Comparison of ENCODE assay signal across 9 cellular contexts in the genomic region with DNA sequence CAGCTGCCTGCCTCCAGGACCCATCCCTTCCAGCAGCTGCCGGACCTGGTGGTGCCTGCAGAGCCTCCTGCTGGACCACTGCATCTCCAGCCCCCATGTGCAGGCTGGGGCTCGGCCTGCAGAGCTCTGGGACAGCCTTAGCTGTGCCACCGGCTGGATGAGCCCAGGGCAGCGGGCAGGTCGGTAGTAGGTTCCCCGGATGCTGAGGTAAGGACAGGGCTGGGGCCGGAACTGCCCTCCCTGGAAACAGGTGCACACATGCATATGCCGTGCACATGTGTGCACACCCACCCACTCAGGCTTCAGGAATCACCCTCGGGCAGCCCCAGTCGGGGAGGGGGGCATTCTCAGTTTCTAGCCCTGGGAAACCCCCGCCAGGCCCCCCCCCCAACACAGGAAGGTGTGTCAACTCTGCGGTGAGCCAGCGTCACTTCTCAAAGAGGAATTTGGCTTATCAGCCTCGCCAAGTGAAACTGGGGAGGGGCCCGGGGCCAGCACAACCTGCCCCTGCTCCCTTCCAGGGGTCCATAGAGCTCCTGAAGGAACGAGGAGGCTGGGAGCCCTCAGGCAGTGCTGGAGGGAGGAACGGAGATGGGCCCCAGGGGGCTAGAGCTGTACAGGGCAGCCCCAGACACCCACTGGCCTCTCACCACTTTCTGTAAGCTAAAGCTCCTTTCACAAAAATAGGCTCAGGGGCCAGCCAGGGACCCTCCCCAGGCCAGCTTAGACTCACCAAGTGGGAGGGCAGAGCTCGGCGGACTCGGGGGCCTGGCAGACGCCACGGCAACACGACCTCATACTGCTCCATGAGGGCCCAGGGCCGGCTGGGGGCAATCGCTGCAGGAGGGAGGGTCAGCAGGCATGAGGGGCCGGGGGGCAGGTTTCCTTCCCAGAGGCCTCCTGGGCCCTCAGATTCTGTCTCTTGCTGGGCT. TPM values are rescaled to one million over a fixed set of nuclear protein-coding genes. Genes with fewer than 3 reads are reported as not detected.
DNase-seq lines count a peak whose midpoint lies in the region; ATAC-seq lines count a peak whose summit lies in the region.
"Had no signal": no experiment of that assay in that cellular context is flagged by ENCODE, and none has a peak within 500 bp of the region (broad histone marks: within the 10 kb centered on the region; RNA-seq: fewer than 3 reads in every experiment).

No MANE protein-coding gene starts in this region.

- H3K9me3 Mint-ChIP-seq in activated T-cell treated with anti-CD3 and anti-CD28 coated beads, Interleukin-2, amount 50 U/mL, for 72 hours = no peaks in the 10 kb centered on the region
- no peaks in the 10 kb centered on the region for H3K9me3 Mint-ChIP-seq in naive thymus-derived CD8-positive, alpha-beta T cell

- H3K36me3 Mint-ChIP-seq in activated T-cell treated with anti-CD3 and anti-CD28 coated beads, Interleukin-2, amount 50 U/mL, for 72 hours (ENCODE audit: insufficient read depth in 2 of 2) = peaks cover 0 to 4% of the 10 kb centered on the region in 2 donors
- peaks cover 0 to 3% (median 0%) of the 10 kb centered on the region in 3 donors for H3K36me3 Mint-ChIP-seq in naive thymus-derived CD8-positive, alpha-beta T cell

- H3K27ac Mint-ChIP-seq in activated T-cell treated with anti-CD3 and anti-CD28 coated beads, Interleukin-2, amount 50 U/mL, for 72 hours = peak overlapping the region; percentile 82
- peak overlapping the region; percentile 60 to 95 (median 90) for H3K27ac Mint-ChIP-seq in naive thymus-derived CD8-positive, alpha-beta T cell

- peak overlapping the region; percentile 93 to 94 for H3K4me3 Mint-ChIP-seq in activated T-cell treated with anti-CD3 and anti-CD28 coated beads, Interleukin-2, amount 50 U/mL, for 72 hours
- peak overlapping the region; percentile 79 to 88 (median 85) for H3K4me3 Mint-ChIP-seq in naive thymus-derived CD8-positive, alpha-beta T cell

- intact Hi-C loops in sciatic nerve (cut with DNase I) = no loop called here

- ATAC-seq in GM18499 (IDR thresholded peaks at IDR 0.05; ENCODE audit: insufficient read depth, unreplicated experiment) (peak; percentile 39), HG02588 (IDR thresholded peaks at IDR 0.05; ENCODE audit: unreplicated experiment) (peak; percentile 48), sciatic nerve (no peak)
- peak; percentile 65 to 71 for ATAC-seq in activated T-cell treated with anti-CD3 and anti-CD28 coated beads, Interleukin-2, amount 50 U/mL, for 72 hours (replicated peaks in 1 of 2)
- ATAC-seq in naive thymus-derived CD8-positive, alpha-beta T cell = peak; percentile 65 to 73
- ATAC-seq: pancreas had no signal

- POLR2A ChIA-PET in naive thymus-derived CD8-positive, alpha-beta T cell (lab: Charles Lee) = interaction anchor here (0.6 to 5.3 kb wide), 5 partner anchors 11 to 175 kb away, joined by 3 to 39 read pairs (median 6); no protein-coding TSS in a partner anchor

- DNase-seq in NOMO-1 treated with dmso at 0.1 percent for 144 hours (lab: John Stamatoyannopoulos, UW; ENCODE audit: unreplicated experiment) = peak; percentile 22
- peak; percentile 79 to 80 for DNase-seq in activated T-cell treated with anti-CD3 and anti-CD28 coated beads, Interleukin-2, amount 50 U/mL, for 72 hours
- peak; percentile 61 to 89 (median 72) for DNase-seq in naive thymus-derived CD8-positive, alpha-beta T cell
- DNase-seq in sciatic nerve (ENCODE audit: low spot score) = no peak
- DNase-seq in DMS79 (lab: John Stamatoyannopoulos, UW) = no peak
- no peak for DNase-seq in NCI-H69 (lab: John Stamatoyannopoulos, UW)

- H3K27me3 Mint-ChIP-seq in activated T-cell treated with anti-CD3 and anti-CD28 coated beads, Interleukin-2, amount 50 U/mL, for 72 hours (ENCODE audit: low read depth) = no peaks in the 10 kb centered on the region
- no peaks in the 10 kb centered on the region for H3K27me3 Mint-ChIP-seq in naive thymus-derived CD8-positive, alpha-beta T cell

- peaks cover 22% of the 10 kb centered on the region for H3K4me1 Mint-ChIP-seq in activated T-cell treated with anti-CD3 and anti-CD28 coated beads, Interleukin-2, amount 50 U/mL, for 72 hours (ENCODE audit: low read depth)
- peaks cover 4 to 42% (median 34%) of the 10 kb centered on the region in 4 donors for H3K4me1 Mint-ChIP-seq in naive thymus-derived CD8-positive, alpha-beta T cell

RNA-seq across cellular contexts. Expression of a gene that starts 1.7 kb away (rescaled TPM):
- 100 to 1,000 TPM; 156 to 218 TPM for total RNA-seq in activated T-cell treated with anti-CD3 and anti-CD28 coated beads, Interleukin-2, amount 50 U/mL, for 72 hours
- 1 to 10 TPM; 8.5 to 9.4 TPM for total RNA-seq in naive thymus-derived CD8-positive, alpha-beta T cell
- 10 to 100 TPM in 1 of 3 donors, 1 to 10 TPM in 2; 7.8 to 28.4 (median 9.5) TPM for polyA plus RNA-seq in naive thymus-derived CD8-positive, alpha-beta T cell
- total RNA-seq in sciatic nerve = 20.7 TPM

RNA-seq across cellular contexts. Expression of a gene that starts 33.7 kb away (rescaled TPM):
- 10 to 100 TPM; 50.9 to 51.2 TPM for total RNA-seq in activated T-cell treated with anti-CD3 and anti-CD28 coated beads, Interleukin-2, amount 50 U/mL, for 72 hours
- 10 to 100 TPM; 61.4 to 72.9 TPM for total RNA-seq in naive thymus-derived CD8-positive, alpha-beta T cell
- 10 to 100 TPM; 24.7 to 35.6 (median 32.0) TPM for polyA plus RNA-seq in naive thymus-derived CD8-positive, alpha-beta T cell
- total RNA-seq in sciatic nerve = 55.9 TPM

RNA-seq across cellular contexts. Expression of a gene that starts 33.7 kb away (rescaled TPM):
- total RNA-seq in activated T-cell treated with anti-CD3 and anti-CD28 coated beads, Interleukin-2, amount 50 U/mL, for 72 hours = 10 to 100 TPM; 46.1 to 49.8 TPM
- total RNA-seq in naive thymus-derived CD8-positive, alpha-beta T cell = 10 to 100 TPM; 38.0 to 38.3 TPM
- polyA plus RNA-seq in naive thymus-derived CD8-positive, alpha-beta T cell = 10 to 100 TPM; 75.9 to 80.4 (median 79.2) TPM
- 27.8 TPM for total RNA-seq in sciatic nerve

RNA-seq across cellular contexts. Expression of a gene that starts 37.4 kb away (rescaled TPM):
- under 1 TPM in 1 of 2 donors, not detected in 1; 0.21 TPM for total RNA-seq in activated T-cell treated with anti-CD3 and anti-CD28 coated beads, Interleukin-2, amount 50 U/mL, for 72 hours
- not detected for total RNA-seq in naive thymus-derived CD8-positive, alpha-beta T cell
- not detected for polyA plus RNA-seq in naive thymus-derived CD8-positive, alpha-beta T cell
- total RNA-seq in sciatic nerve = 3.0 TPM

RNA-seq across cellular contexts. Expression of a gene that starts 45.0 kb away (rescaled TPM):
- total RNA-seq in activated T-cell treated with anti-CD3 and anti-CD28 coated beads, Interleukin-2, amount 50 U/mL, for 72 hours = under 1 TPM in 1 of 2 donors, not detected in 1; 0.21 TPM
- not detected for total RNA-seq in naive thymus-derived CD8-positive, alpha-beta T cell
- not detected for polyA plus RNA-seq in naive thymus-derived CD8-positive, alpha-beta T cell
- not detected for total RNA-seq in sciatic nerve
- total RNA-seq: pancreas had no signal
- polyA plus RNA-seq: pancreas had no signal

Comparison
In these comparisons a context has a peak if more than half of its experiments do, and no peak if none do; other contexts are left out.
1. DNase-seq: peak in NOMO-1 treated with dmso at 0.1 percent for 144 hours (single experiment), activated T-cell treated with anti-CD3 and anti-CD28 coated beads, Interleukin-2, amount 50 U/mL, for 72 hours (2 of 2) and naive thymus-derived CD8-positive, alpha-beta T cell (10 of 10); none in sciatic nerve (single experiment), DMS79 (single experiment) and NCI-H69 (single experiment).